In the genomic region with DNA sequence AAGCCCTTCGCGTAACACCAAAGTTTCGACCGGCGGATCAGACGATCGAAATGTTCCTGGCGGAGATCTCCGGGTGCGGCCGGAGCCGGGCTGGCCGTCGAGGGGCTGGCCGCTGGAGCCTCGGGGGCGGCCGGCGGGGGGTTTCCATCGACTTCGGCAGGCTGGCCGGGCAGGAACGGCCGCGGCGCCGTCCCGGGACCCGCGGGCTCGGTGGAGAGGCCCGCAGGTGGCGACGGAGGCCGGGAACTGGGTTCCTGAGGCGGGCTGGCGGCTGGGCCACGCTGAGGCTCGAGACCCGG, we compare ENCODE assay signal across 9 cellular contexts. TPM values are rescaled to one million over a fixed set of nuclear protein-coding genes. Genes with fewer than 3 reads are reported as not detected.
A peak's percentile ranks its signal among the peaks of the same experiment; 100 is the strongest.
DNase-seq lines count a peak whose midpoint lies in the region; ATAC-seq and TF ChIP-seq lines count a peak whose summit lies in the region.
"Had no signal": no experiment of that assay in that cellular context is flagged by ENCODE, and none has a peak within 500 bp of the region (broad histone marks: within the 10 kb centered on the region; RNA-seq: fewer than 3 reads in every experiment).

No MANE protein-coding gene starts in this region.

- peak; percentile 27 for ATAC-seq in left colon
- no peak for ATAC-seq in GM21723 (IDR thresholded peaks at IDR 0.05; ENCODE audit: unreplicated experiment)

- intact Hi-C loops in activated naive CD4-positive, alpha-beta T cell treated with anti-CD3 and anti-CD28 coated beads for 36 hours (cut with micrococcal nuclease), result loop anchor here (2.0 kb wide), 1 partner anchor 179 kb away; a partner anchor contains a TSS
- intact Hi-C loops in activated T-helper 1 cell treated with anti-CD3 and anti-CD28 coated beads, Interleukin-12 subunit alpha, Interleukin-12 subunit beta, Interleukin-2, Interleukin-4 antibody, amounts not matched to agents 30 ng/mL and 10 ng/mL and 1 ng/mL, durations not matched to agents 14 hours and 24 hours and 36 hours (cut with micrococcal nuclease), result loop anchor here (5.0 kb wide), 1 partner anchor 479 kb away; a partner anchor contains a TSS
- intact Hi-C loops in left colon (cut with DNase I, micrococcal nuclease), result no loop called here

- peak overlapping the region; percentile 32 to 71 (median 48) for H3K4me3 ChIP-seq in tibial nerve

- H3K27ac ChIP-seq in tibial nerve, result peak overlapping the region in 1 of 4 donors; percentile 79

- WGBS in tibial nerve, 2 donors, result 1 to 2% methylated on average over 20 to 37 of the region's 40 CpGs

- H3K4me3 Mint-ChIP-seq in activated naive CD4-positive, alpha-beta T cell treated with anti-CD3 and anti-CD28 coated beads for 36 hours, result peak overlapping the region; percentile 63
- H3K4me3 Mint-ChIP-seq in activated T-helper 1 cell treated with anti-CD3 and anti-CD28 coated beads, Interleukin-12 subunit alpha, Interleukin-12 subunit beta, Interleukin-2, Interleukin-4 antibody, amounts not matched to agents 30 ng/mL and 10 ng/mL and 1 ng/mL, durations not matched to agents 14 hours and 24 hours and 36 hours, result peak overlapping the region; percentile 80
- H3K4me3 Mint-ChIP-seq in T-helper 2 cell treated with Interferon-gamma antibody and Interleukin-4, amounts not matched to agents 5 μg/mL and 100 μg/mL, for 36 hours, result no peak overlapping the region

- H3K36me3 Mint-ChIP-seq in activated naive CD4-positive, alpha-beta T cell treated with anti-CD3 and anti-CD28 coated beads for 36 hours (ENCODE audit: low read depth), result peaks cover 6% of the 10 kb centered on the region
- H3K36me3 Mint-ChIP-seq in activated T-helper 1 cell treated with anti-CD3 and anti-CD28 coated beads, Interleukin-12 subunit alpha, Interleukin-12 subunit beta, Interleukin-2, Interleukin-4 antibody, amounts not matched to agents 30 ng/mL and 10 ng/mL and 1 ng/mL, durations not matched to agents 14 hours and 24 hours and 36 hours (ENCODE audit: low read depth), result peaks cover 15% of the 10 kb centered on the region
- no peaks in the 10 kb centered on the region for H3K36me3 Mint-ChIP-seq in T-helper 2 cell treated with Interferon-gamma antibody and Interleukin-4, amounts not matched to agents 5 μg/mL and 100 μg/mL, for 36 hours (ENCODE audit: low read depth)

- no peak for DNase-seq in activated naive CD4-positive, alpha-beta T cell treated with anti-CD3 and anti-CD28 coated beads for 36 hours
- DNase-seq in activated naive CD4-positive, alpha-beta T cell treated with Interleukin-2 at 50 U/mL for 16 hours, result no peak
- no peak for DNase-seq in activated T-helper 1 cell treated with anti-CD3 and anti-CD28 coated beads, Interleukin-12 subunit alpha, Interleukin-12 subunit beta, Interleukin-2, Interleukin-4 antibody, amounts not matched to agents 30 ng/mL and 10 ng/mL and 1 ng/mL, durations not matched to agents 14 hours and 24 hours and 36 hours (ENCODE audit: low spot score)
- DNase-seq in left colon (peak in 1 of 2 donors; percentile 28), tibial nerve (ENCODE audit: low spot score in 2 of 2) (no peak), NCI-H2081 treated with DMSO at 0.1 percent for 48 hours (lab: John Stamatoyannopoulos, UW) (no peak)
- DNase-seq in T-helper 2 cell treated with Interferon-gamma antibody and Interleukin-4, amounts not matched to agents 5 μg/mL and 100 μg/mL, for 36 hours (ENCODE audit: low spot score), result no peak

- no peaks in the 10 kb centered on the region for H3K36me3 ChIP-seq in tibial nerve

- peaks cover 52% of the 10 kb centered on the region for H3K4me1 Mint-ChIP-seq in activated naive CD4-positive, alpha-beta T cell treated with anti-CD3 and anti-CD28 coated beads for 36 hours (ENCODE audit: low read depth)
- peaks cover 45% of the 10 kb centered on the region for H3K4me1 Mint-ChIP-seq in activated T-helper 1 cell treated with anti-CD3 and anti-CD28 coated beads, Interleukin-12 subunit alpha, Interleukin-12 subunit beta, Interleukin-2, Interleukin-4 antibody, amounts not matched to agents 30 ng/mL and 10 ng/mL and 1 ng/mL, durations not matched to agents 14 hours and 24 hours and 36 hours (ENCODE audit: low read depth)
- peaks cover 26% of the 10 kb centered on the region for H3K4me1 Mint-ChIP-seq in T-helper 2 cell treated with Interferon-gamma antibody and Interleukin-4, amounts not matched to agents 5 μg/mL and 100 μg/mL, for 36 hours (ENCODE audit: low read depth)

- CTCF ChIA-PET in activated naive CD4-positive, alpha-beta T cell treated with anti-CD3 and anti-CD28 coated beads for 36 hours (lab: Charles Lee), result interaction anchor here (1.0 to 2.3 kb wide), 3 partner anchors 37 to 115 kb away, joined by 3 to 7 read pairs (median 4); no protein-coding TSS in a partner anchor

- no peak for TF ChIP-seq EP300 in tibial nerve (IDR thresholded peaks at IDR 0.05)

- H3K9me3 Mint-ChIP-seq in activated naive CD4-positive, alpha-beta T cell treated with anti-CD3 and anti-CD28 coated beads for 36 hours, result no peaks in the 10 kb centered on the region
- no peaks in the 10 kb centered on the region for H3K9me3 Mint-ChIP-seq in activated T-helper 1 cell treated with anti-CD3 and anti-CD28 coated beads, Interleukin-12 subunit alpha, Interleukin-12 subunit beta, Interleukin-2, Interleukin-4 antibody, amounts not matched to agents 30 ng/mL and 10 ng/mL and 1 ng/mL, durations not matched to agents 14 hours and 24 hours and 36 hours
- no peaks in the 10 kb centered on the region for H3K9me3 Mint-ChIP-seq in T-helper 2 cell treated with Interferon-gamma antibody and Interleukin-4, amounts not matched to agents 5 μg/mL and 100 μg/mL, for 36 hours
- H3K9me3 Mint-ChIP-seq: nephron had no signal

- peaks cover 25% of the 10 kb centered on the region for H3K27me3 Mint-ChIP-seq in activated naive CD4-positive, alpha-beta T cell treated with anti-CD3 and anti-CD28 coated beads for 36 hours (ENCODE audit: low read depth)
- H3K27me3 Mint-ChIP-seq in activated T-helper 1 cell treated with anti-CD3 and anti-CD28 coated beads, Interleukin-12 subunit alpha, Interleukin-12 subunit beta, Interleukin-2, Interleukin-4 antibody, amounts not matched to agents 30 ng/mL and 10 ng/mL and 1 ng/mL, durations not matched to agents 14 hours and 24 hours and 36 hours (ENCODE audit: insufficient read depth), result peaks cover 35% of the 10 kb centered on the region
- H3K27me3 Mint-ChIP-seq in T-helper 2 cell treated with Interferon-gamma antibody and Interleukin-4, amounts not matched to agents 5 μg/mL and 100 μg/mL, for 36 hours (ENCODE audit: low read depth), result peaks cover 47% of the 10 kb centered on the region

- no peak overlapping the region for H3K27ac Mint-ChIP-seq in activated naive CD4-positive, alpha-beta T cell treated with anti-CD3 and anti-CD28 coated beads for 36 hours
- H3K27ac Mint-ChIP-seq in activated T-helper 1 cell treated with anti-CD3 and anti-CD28 coated beads, Interleukin-12 subunit alpha, Interleukin-12 subunit beta, Interleukin-2, Interleukin-4 antibody, amounts not matched to agents 30 ng/mL and 10 ng/mL and 1 ng/mL, durations not matched to agents 14 hours and 24 hours and 36 hours, result no peak overlapping the region
- no peak overlapping the region for H3K27ac Mint-ChIP-seq in T-helper 2 cell treated with Interferon-gamma antibody and Interleukin-4, amounts not matched to agents 5 μg/mL and 100 μg/mL, for 36 hours
- H3K27ac Mint-ChIP-seq: nephron had no signal

- peaks cover 0 to 78% of the 10 kb centered on the region in 2 donors for H3K27me3 ChIP-seq in tibial nerve

- no peaks in the 10 kb centered on the region for H3K9me3 ChIP-seq in tibial nerve

- H3K4me1 ChIP-seq in tibial nerve, result peaks cover 0 to 53% (median 21%) of the 10 kb centered on the region in 4 donors

- no peak for TF ChIP-seq POLR2A in tibial nerve (IDR thresholded peaks at IDR 0.05)

- peak in 2 of 5 experiments; percentile 5 to 13 for TF ChIP-seq CTCF in tibial nerve (IDR thresholded peaks at IDR 0.05)

RNA-seq across cellular contexts. Expression of a gene that starts 1.1 kb away (rescaled TPM):
- 10 to 100 TPM; 17.6 to 19.2 TPM for total RNA-seq in activated naive CD4-positive, alpha-beta T cell treated with anti-CD3 and anti-CD28 coated beads for 36 hours
- total RNA-seq in activated T-helper 1 cell treated with anti-CD3 and anti-CD28 coated beads, Interleukin-12 subunit alpha, Interleukin-12 subunit beta, Interleukin-2, Interleukin-4 antibody, amounts not matched to agents 30 ng/mL and 10 ng/mL and 1 ng/mL, durations not matched to agents 14 hours and 24 hours and 36 hours, result 56.5 and 58.8 TPM in 2 replicates
- total RNA-seq in left colon, result under 1 TPM; 0.22 to 0.46 TPM
- 1 to 10 TPM; 1.3 to 5.7 (median 4.6) TPM for total RNA-seq in tibial nerve

RNA-seq across cellular contexts. Expression of a gene that starts 31.4 kb away (rescaled TPM):
- total RNA-seq in activated naive CD4-positive, alpha-beta T cell treated with anti-CD3 and anti-CD28 coated beads for 36 hours, result 100 to 1,000 TPM; 170 to 177 TPM
- total RNA-seq in activated T-helper 1 cell treated with anti-CD3 and anti-CD28 coated beads, Interleukin-12 subunit alpha, Interleukin-12 subunit beta, Interleukin-2, Interleukin-4 antibody, amounts not matched to agents 30 ng/mL and 10 ng/mL and 1 ng/mL, durations not matched to agents 14 hours and 24 hours and 36 hours, result 250 and 252 TPM in 2 replicates
- total RNA-seq in left colon (10 to 100 TPM; 82.5 to 87.9 TPM), tibial nerve (100 to 1,000 TPM in 2 of 4 donors, 10 to 100 TPM in 2; 83.9 to 185 (median 116) TPM)

RNA-seq across cellular contexts. Expression of a gene that starts 56.5 kb away (rescaled TPM):
- total RNA-seq in activated naive CD4-positive, alpha-beta T cell treated with anti-CD3 and anti-CD28 coated beads for 36 hours, result 10 to 100 TPM; 35.1 to 35.8 TPM
- total RNA-seq in activated T-helper 1 cell treated with anti-CD3 and anti-CD28 coated beads, Interleukin-12 subunit alpha, Interleukin-12 subunit beta, Interleukin-2, Interleukin-4 antibody, amounts not matched to agents 30 ng/mL and 10 ng/mL and 1 ng/mL, durations not matched to agents 14 hours and 24 hours and 36 hours, result 39.2 and 41.4 TPM in 2 replicates
- total RNA-seq in left colon (10 to 100 TPM; 91.6 to 99.8 TPM), tibial nerve (10 to 100 TPM; 10.2 to 19.2 (median 16.5) TPM)

Comparison
In these comparisons a context has a peak if more than half of its experiments do, and no peak if none do; other contexts are left out.
1. intact Hi-C loops: an anchor here in activated naive CD4-positive, alpha-beta T cell treated with anti-CD3 and anti-CD28 coated beads for 36 hours (2.0 kb wide) and activated T-helper 1 cell treated with anti-CD3 and anti-CD28 coated beads, Interleukin-12 subunit alpha, Interleukin-12 subunit beta, Interleukin-2, Interleukin-4 antibody, amounts not matched to agents 30 ng/mL and 10 ng/mL and 1 ng/mL, durations not matched to agents 14 hours and 24 hours and 36 hours (5.0 kb wide); none called in left colon.